Comparison of ENCODE assay signal across 2 cellular contexts in genomic region chr21:46228345-46229051, GRCh38.
TF ChIP-seq lines count a peak whose summit lies in the region.

Gene LSS, minus strand, starts transcription at chr21:46228774. Its CDS starts 29 bp downstream, at chr21:46228745.

TF ChIP-seq in IMR-90, 13 proteins besides CTCF, POLR2A, EP300 and RAD21:
- TF ChIP-seq NFE2L2 (IDR thresholded peaks at IDR 0.05; ENCODE audit: low read depth, low read length) (no peak), ELK1 (IDR thresholded peaks at IDR 0.05; ENCODE audit: borderline replicate concordance, low read depth, low read length) (no peak), MAFK (IDR thresholded peaks at IDR 0.05; ENCODE audit: low read depth, low read length) (no peak), CEBPB (IDR thresholded peaks at IDR 0.05; ENCODE audit: low read depth, low read length) (no peak), SMC3 (IDR thresholded peaks at IDR 0.05; ENCODE audit: low read depth, low read length) (no peak), RCOR1 (IDR thresholded peaks at IDR 0.05; ENCODE audit: insufficient replicate concordance, low read length) (no peak), BHLHE40 (IDR thresholded peaks at IDR 0.05; ENCODE audit: low read depth, low read length) (peak; percentile 95), USF2 (IDR thresholded peaks at IDR 0.05; ENCODE audit: low read depth, low read length) (peak; percentile 69), MAZ (IDR thresholded peaks at IDR 0.05; ENCODE audit: borderline replicate concordance, low read depth, low read length) (peak; percentile 92; the same call in 1 of the 2 replicates), CHD1 (IDR thresholded peaks at IDR 0.05; ENCODE audit: low read depth, low read length) (no peak; the same call in 1 of the 2 replicates), FOS (IDR thresholded peaks at IDR 0.05; ENCODE audit: low read depth, low read length) (no peak), RFX5 (IDR thresholded peaks at IDR 0.05; ENCODE audit: low read depth, low read length) (no peak), MXI1 (IDR thresholded peaks at IDR 0.05; ENCODE audit: borderline replicate concordance, low read depth, low read length) (peak; percentile 45)
TF ChIP-seq in IMR-90: peak in this region for 4.

TF ChIP-seq in endothelial cell of umbilical vein, 7 proteins besides CTCF, POLR2A, EP300 and RAD21:
- no peak for TF ChIP-seq FOS (IDR thresholded peaks at IDR 0.05; ENCODE audit: borderline replicate concordance, insufficient read depth, low read length)
- peak; percentile 58 for TF ChIP-seq MAX (IDR thresholded peaks at IDR 0.05; ENCODE audit: insufficient read depth, insufficient read length)
- peak; percentile 49 for TF ChIP-seq POLR2AphosphoS5 (IDR thresholded peaks at IDR 0.05; ENCODE audit: insufficient read depth, low read depth, low read length)
